Comparison of ENCODE assay signal across 1 cellular context in genomic region chr11:10298342-10298741, GRCh38.
TF ChIP-seq lines count a peak whose summit lies in the region.

No MANE protein-coding gene starts in this region.

TF ChIP-seq in GM12878, 131 proteins besides CTCF, POLR2A, EP300 and RAD21 (continued from another document and continues in another):
- TF ChIP-seq TAF1 (IDR thresholded peaks at IDR 0.05; ENCODE audit: borderline replicate concordance, low read depth, low read length) (no peak), ZZZ3 (IDR thresholded peaks at IDR 0.05; ENCODE audit: control insufficient read depth, insufficient read length, low read depth) (no peak), IKZF2 (IDR thresholded peaks at IDR 0.05) (peak; percentile 87 to 91), HDAC6 (IDR thresholded peaks at IDR 0.05; ENCODE audit: unreplicated experiment) (no peak), CREB1 (IDR thresholded peaks at IDR 0.05; ENCODE audit: low read depth) (0 out of 2 replicates have a peak, but pooled peaks have one; percentile 44), RELA (IDR thresholded peaks at IDR 0.05; ENCODE audit: borderline replicate concordance, partially characterized antibody) (no peak), PAX8 (IDR thresholded peaks at IDR 0.05) (no peak), E2F8 (IDR thresholded peaks at IDR 0.05; ENCODE audit: low read depth, partially characterized antibody) (no peak), HDGF (IDR thresholded peaks at IDR 0.05) (no peak), MYB (IDR thresholded peaks at IDR 0.05; ENCODE audit: borderline replicate concordance, low read depth, low read length) (no peak), BHLHE40 (IDR thresholded peaks at IDR 0.05; ENCODE audit: borderline replicate concordance in 1 of 2, low read depth in 2 of 2, low read length in 1 of 2) (peak; percentile 63 to 72; a peak in 3 of 4 replicates), USF1 (IDR thresholded peaks at IDR 0.05; ENCODE audit: borderline replicate concordance, extremely low read length, insufficient read depth, low read depth, low read length) (no peak), CBFB (IDR thresholded peaks at IDR 0.05; ENCODE audit: low read depth) (peak; percentile 99), KAT2A (conservative IDR thresholded peaks at IDR 0.05; ENCODE audit: control insufficient read depth, low read depth, low read length) (no peak), RCOR1 (conservative IDR thresholded peaks at IDR 0.05; ENCODE audit: low read depth, low read length) (0 out of 2 replicates have a peak, but pooled peaks have one; percentile 66), GABPA (IDR thresholded peaks at IDR 0.05; ENCODE audit: low read depth) (peak; percentile 52; the same call in 1 of the 2 replicates), MTA3 (IDR thresholded peaks at IDR 0.05; ENCODE audit: borderline replicate concordance, low read length) (peak; percentile 96), SMC3 (IDR thresholded peaks at IDR 0.05; ENCODE audit: borderline replicate concordance, low read length) (no peak), CHD1 (IDR thresholded peaks at IDR 0.05; ENCODE audit: low read depth, low read length) (no peak), EGR1 (IDR thresholded peaks at IDR 0.05; ENCODE audit: borderline replicate concordance in 1 of 2, low read depth in 2 of 2, low read length in 2 of 2) (no peak), MXI1 (IDR thresholded peaks at IDR 0.05; ENCODE audit: low read depth, low read length) (no peak), SP1 (IDR thresholded peaks at IDR 0.05; ENCODE audit: low read depth, low read length) (peak; percentile 65), BCLAF1 (IDR thresholded peaks at IDR 0.05) (no peak), SMAD5 (IDR thresholded peaks at IDR 0.05; ENCODE audit: low read depth) (no peak), IRF5 (IDR thresholded peaks at IDR 0.05; ENCODE audit: borderline replicate concordance) (no peak), NR2F1 (conservative IDR thresholded peaks at IDR 0.05) (peak; percentile 93), NR2C1 (IDR thresholded peaks at IDR 0.05) (no peak), CHD4 (IDR thresholded peaks at IDR 0.05) (no peak), CEBPZ (IDR thresholded peaks at IDR 0.05; ENCODE audit: low read depth, low read length) (no peak), CHD2 (IDR thresholded peaks at IDR 0.05; ENCODE audit: borderline replicate concordance, low read depth, low read length) (0 out of 2 replicates have a peak, but pooled peaks have one; percentile 48), SIX5 (IDR thresholded peaks at IDR 0.05; ENCODE audit: low read depth, low read length, severe bottlenecking) (no peak), FOXK2 (IDR thresholded peaks at IDR 0.05) (no peak), BMI1 (IDR thresholded peaks at IDR 0.05; ENCODE audit: borderline replicate concordance) (peak; percentile 50; the same call in 1 of the 2 replicates), EZH2 (IDR thresholded peaks at IDR 0.05; ENCODE audit: borderline replicate concordance, control insufficient read depth, low read depth, low read length) (peak; percentile 90; the same call in 1 of the 2 replicates), RAD51 (IDR thresholded peaks at IDR 0.05) (no peak), STAT1 (conservative IDR thresholded peaks at IDR 0.05) (no peak), IKZF1 (conservative IDR thresholded peaks at IDR 0.05) (peak; percentile 74; the same call in 1 of the 2 replicates), SMAD1 (IDR thresholded peaks at IDR 0.05; ENCODE audit: low read depth, partially characterized antibody) (no peak), IRF4 (IDR thresholded peaks at IDR 0.05; ENCODE audit: low read depth, low read length) (peak; percentile 100), IRF3 (IDR thresholded peaks at IDR 0.05) (no peak), MTA2 (IDR thresholded peaks at IDR 0.05; ENCODE audit: low read depth) (peak; percentile 90)
- TF ChIP-seq, protein P1, sequence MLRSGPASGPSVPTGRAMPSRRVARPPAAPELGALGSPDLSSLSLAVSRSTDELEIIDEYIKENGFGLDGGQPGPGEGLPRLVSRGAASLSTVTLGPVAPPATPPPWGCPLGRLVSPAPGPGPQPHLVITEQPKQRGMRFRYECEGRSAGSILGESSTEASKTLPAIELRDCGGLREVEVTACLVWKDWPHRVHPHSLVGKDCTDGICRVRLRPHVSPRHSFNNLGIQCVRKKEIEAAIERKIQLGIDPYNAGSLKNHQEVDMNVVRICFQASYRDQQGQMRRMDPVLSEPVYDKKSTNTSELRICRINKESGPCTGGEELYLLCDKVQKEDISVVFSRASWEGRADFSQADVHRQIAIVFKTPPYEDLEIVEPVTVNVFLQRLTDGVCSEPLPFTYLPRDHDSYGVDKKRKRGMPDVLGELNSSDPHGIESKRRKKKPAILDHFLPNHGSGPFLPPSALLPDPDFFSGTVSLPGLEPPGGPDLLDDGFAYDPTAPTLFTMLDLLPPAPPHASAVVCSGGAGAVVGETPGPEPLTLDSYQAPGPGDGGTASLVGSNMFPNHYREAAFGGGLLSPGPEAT (IDR thresholded peaks at IDR 0.05; ENCODE audit: low read depth), result peak; percentile 61; the same call in 1 of the 2 replicates
- TF ChIP-seq, protein P2, sequence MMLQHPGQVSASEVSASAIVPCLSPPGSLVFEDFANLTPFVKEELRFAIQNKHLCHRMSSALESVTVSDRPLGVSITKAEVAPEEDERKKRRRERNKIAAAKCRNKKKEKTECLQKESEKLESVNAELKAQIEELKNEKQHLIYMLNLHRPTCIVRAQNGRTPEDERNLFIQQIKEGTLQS (IDR thresholded peaks at IDR 0.05; ENCODE audit: borderline replicate concordance, extremely low read depth, low read depth, low read length), result no peak
- TF ChIP-seq, protein P3, sequence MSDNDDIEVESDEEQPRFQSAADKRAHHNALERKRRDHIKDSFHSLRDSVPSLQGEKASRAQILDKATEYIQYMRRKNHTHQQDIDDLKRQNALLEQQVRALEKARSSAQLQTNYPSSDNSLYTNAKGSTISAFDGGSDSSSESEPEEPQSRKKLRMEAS (IDR thresholded peaks at IDR 0.05; ENCODE audit: low read depth, low read length), result no peak
- TF ChIP-seq, protein P4, sequence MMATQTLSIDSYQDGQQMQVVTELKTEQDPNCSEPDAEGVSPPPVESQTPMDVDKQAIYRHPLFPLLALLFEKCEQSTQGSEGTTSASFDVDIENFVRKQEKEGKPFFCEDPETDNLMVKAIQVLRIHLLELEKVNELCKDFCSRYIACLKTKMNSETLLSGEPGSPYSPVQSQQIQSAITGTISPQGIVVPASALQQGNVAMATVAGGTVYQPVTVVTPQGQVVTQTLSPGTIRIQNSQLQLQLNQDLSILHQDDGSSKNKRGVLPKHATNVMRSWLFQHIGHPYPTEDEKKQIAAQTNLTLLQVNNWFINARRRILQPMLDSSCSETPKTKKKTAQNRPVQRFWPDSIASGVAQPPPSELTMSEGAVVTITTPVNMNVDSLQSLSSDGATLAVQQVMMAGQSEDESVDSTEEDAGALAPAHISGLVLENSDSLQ (IDR thresholded peaks at IDR 0.05), result no peak
- TF ChIP-seq, protein P5, sequence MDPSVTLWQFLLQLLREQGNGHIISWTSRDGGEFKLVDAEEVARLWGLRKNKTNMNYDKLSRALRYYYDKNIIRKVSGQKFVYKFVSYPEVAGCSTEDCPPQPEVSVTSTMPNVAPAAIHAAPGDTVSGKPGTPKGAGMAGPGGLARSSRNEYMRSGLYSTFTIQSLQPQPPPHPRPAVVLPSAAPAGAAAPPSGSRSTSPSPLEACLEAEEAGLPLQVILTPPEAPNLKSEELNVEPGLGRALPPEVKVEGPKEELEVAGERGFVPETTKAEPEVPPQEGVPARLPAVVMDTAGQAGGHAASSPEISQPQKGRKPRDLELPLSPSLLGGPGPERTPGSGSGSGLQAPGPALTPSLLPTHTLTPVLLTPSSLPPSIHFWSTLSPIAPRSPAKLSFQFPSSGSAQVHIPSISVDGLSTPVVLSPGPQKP (IDR thresholded peaks at IDR 0.05; ENCODE audit: low read depth, low read length), result no peak
- TF ChIP-seq, protein P6, sequence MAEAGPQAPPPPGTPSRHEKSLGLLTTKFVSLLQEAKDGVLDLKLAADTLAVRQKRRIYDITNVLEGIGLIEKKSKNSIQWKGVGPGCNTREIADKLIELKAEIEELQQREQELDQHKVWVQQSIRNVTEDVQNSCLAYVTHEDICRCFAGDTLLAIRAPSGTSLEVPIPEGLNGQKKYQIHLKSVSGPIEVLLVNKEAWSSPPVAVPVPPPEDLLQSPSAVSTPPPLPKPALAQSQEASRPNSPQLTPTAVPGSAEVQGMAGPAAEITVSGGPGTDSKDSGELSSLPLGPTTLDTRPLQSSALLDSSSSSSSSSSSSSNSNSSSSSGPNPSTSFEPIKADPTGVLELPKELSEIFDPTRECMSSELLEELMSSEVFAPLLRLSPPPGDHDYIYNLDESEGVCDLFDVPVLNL (IDR thresholded peaks at IDR 0.05; ENCODE audit: low read depth, low read length), result no peak
